Comparison of ENCODE assay signal across 8 cellular contexts in genomic region chr2:97995734-97996624, GRCh38. TPM values are rescaled to one million over a fixed set of nuclear protein-coding genes. Genes with fewer than 3 reads are reported as not detected.
DNase-seq lines count a peak whose midpoint lies in the region; ATAC-seq and TF ChIP-seq lines count a peak whose summit lies in the region.

Gene TMEM131 (minus strand): TSS chr2:97995948. CDS start chr2:97995662, 286 bp downstream.

- H3K4me3 Mint-ChIP-seq in activated naive CD8-positive, alpha-beta T cell = peak within 1 kb of the TSS; percentile 94

- no peaks in the 10 kb centered on the region for H3K27me3 Mint-ChIP-seq in activated naive CD8-positive, alpha-beta T cell

- H3K4me3 ChIP-seq in GM12864 (ENCODE audit: low read depth, low read length) = peak within 1 kb of the TSS; percentile 75

- TF ChIP-seq CTCF in GM12864 (IDR thresholded peaks at IDR 0.05; ENCODE audit: low read depth, low read length, missing control alignments) (no peak), omental fat pad (IDR thresholded peaks at IDR 0.05) (no peak)

- H3K27ac Mint-ChIP-seq in activated naive CD8-positive, alpha-beta T cell = peak within 1 kb of the TSS; percentile 95

- H3K4me1 Mint-ChIP-seq in activated naive CD8-positive, alpha-beta T cell (ENCODE audit: low read depth) = peaks cover 33% of the 10 kb centered on the region

- no peaks in the 10 kb centered on the region for H3K9me3 Mint-ChIP-seq in activated naive CD8-positive, alpha-beta T cell (ENCODE audit: low read depth)

- no peaks in the 10 kb centered on the region for H3K36me3 Mint-ChIP-seq in activated naive CD8-positive, alpha-beta T cell

- peak; percentile 85 for DNase-seq in GM12864 (ENCODE audit: low read depth)
- peak; percentile 86 for DNase-seq in NCI-H1105 treated with DMSO at 0.1 percent for 48 hours (lab: John Stamatoyannopoulos, UW)
- peak; percentile 89 for DNase-seq in SKM-1 treated with dmso at 0.1 percent for 144 hours (lab: John Stamatoyannopoulos, UW; ENCODE audit: unreplicated experiment)
- peak; percentile 96 for DNase-seq in glomerular visceral epithelial cell (ENCODE audit: extremely low spot score)
- peak; percentile 85 for DNase-seq in omental fat pad (ENCODE audit: low spot score)

- H3K27ac ChIP-seq in temporal lobe (ENCODE audit: low read depth, low read length) = peak within 1 kb of the TSS; percentile 92

- ATAC-seq in HG02642 (IDR thresholded peaks at IDR 0.05; ENCODE audit: poor library complexity, unreplicated experiment) (peak; percentile 82), omental fat pad (ENCODE audit: low FRiP score) (peak; percentile 99)

RNA-seq across cellular contexts. Expression of gene TMEM131, which starts in this region (rescaled TPM):
- total RNA-seq in omental fat pad (10 to 100 TPM; 24.1 to 44.6 (median 34.4) TPM), temporal lobe (38.6 TPM)

Comparison
In these comparisons a context has a peak if more than half of its experiments do, and no peak if none do; other contexts are left out.
1. Peak in every context shown above with its lines: DNase-seq, ATAC-seq, H3K4me3 ChIP-seq and H3K27ac ChIP-seq.